16 cellular contexts compared by ENCODE assay signal in genomic region chr5:127612441-127613141, GRCh38. TPM values are rescaled to one million over a fixed set of nuclear protein-coding genes. Genes with fewer than 3 reads are reported as not detected.
DNase-seq lines count a peak whose midpoint lies in the region; ATAC-seq lines count a peak whose summit lies in the region.
"Had no signal": no experiment of that assay in that cellular context is flagged by ENCODE, and none has a peak within 500 bp of the region (broad histone marks: within the 10 kb centered on the region; RNA-seq: fewer than 3 reads in every experiment).

No MANE protein-coding gene starts in this region.

- H3K36me3 Mint-ChIP-seq in activated naive CD8-positive, alpha-beta T cell treated with anti-CD3 and anti-CD28 coated beads, Interleukin-2, amount 50 U/mL, for 24 hours (ENCODE audit: low read depth) = no peaks in the 10 kb centered on the region

- DNase-seq in renal cortical epithelial cell (ENCODE audit: low read depth) = peak; percentile 14
- no peak for DNase-seq in activated naive CD8-positive, alpha-beta T cell treated with anti-CD3 and anti-CD28 coated beads, Interleukin-2, amount 50 U/mL, for 24 hours
- DNase-seq: DMS 273 treated with DMSO at 0.1 percent for 48 hours, H7, KBM-7, NCI-H1048, NCI-H146, NCI-H2081, NCI-H524 treated with DMSO at 0.1 percent for 48 hours had no signal

- H3K9me3 Mint-ChIP-seq in activated naive CD8-positive, alpha-beta T cell treated with anti-CD3 and anti-CD28 coated beads, Interleukin-2, amount 50 U/mL, for 24 hours = no peaks in the 10 kb centered on the region

- peak; percentile 39 for ATAC-seq in GM19025 (IDR thresholded peaks at IDR 0.05; ENCODE audit: low read depth, unreplicated experiment)
- ATAC-seq in HG03039 (IDR thresholded peaks at IDR 0.05; ENCODE audit: unreplicated experiment) = peak; percentile 53
- ATAC-seq in esophagus mucosa = peak; percentile 33
- ATAC-seq in HG03571 (IDR thresholded peaks at IDR 0.05; ENCODE audit: unreplicated experiment) = no peak
- no peak for ATAC-seq in activated naive CD8-positive, alpha-beta T cell treated with anti-CD3 and anti-CD28 coated beads, Interleukin-2, amount 50 U/mL, for 24 hours
- ATAC-seq in GM19452 (IDR thresholded peaks at IDR 0.05; ENCODE audit: unreplicated experiment) = no peak
- ATAC-seq: A549 had no signal

- H3K4me3 Mint-ChIP-seq in activated naive CD8-positive, alpha-beta T cell treated with anti-CD3 and anti-CD28 coated beads, Interleukin-2, amount 50 U/mL, for 24 hours = no peak overlapping the region

- no peak overlapping the region for H3K27ac Mint-ChIP-seq in activated naive CD8-positive, alpha-beta T cell treated with anti-CD3 and anti-CD28 coated beads, Interleukin-2, amount 50 U/mL, for 24 hours

- H3K27me3 Mint-ChIP-seq in activated naive CD8-positive, alpha-beta T cell treated with anti-CD3 and anti-CD28 coated beads, Interleukin-2, amount 50 U/mL, for 24 hours = peaks cover 5% of the 10 kb centered on the region

- H3K4me1 Mint-ChIP-seq in activated naive CD8-positive, alpha-beta T cell treated with anti-CD3 and anti-CD28 coated beads, Interleukin-2, amount 50 U/mL, for 24 hours = no peaks in the 10 kb centered on the region

RNA-seq across cellular contexts. Expression of gene CTXN3, which starts 36.3 kb away (rescaled TPM):
- total RNA-seq in esophagus mucosa (0.24 TPM), renal cortical epithelial cell (not detected in 2 replicates)
- total RNA-seq: H7, SK-MEL-5 had no signal

Comparison
In these comparisons a context has a peak if more than half of its experiments do, and no peak if none do; other contexts are left out.
1. ATAC-seq: peak in GM19025 (single experiment), HG03039 (single experiment) and esophagus mucosa (single experiment); none in HG03571 (single experiment), activated naive CD8-positive, alpha-beta T cell treated with anti-CD3 and anti-CD28 coated beads, Interleukin-2, amount 50 U/mL, for 24 hours (single experiment) and GM19452 (single experiment).